19 cellular contexts compared by ENCODE assay signal in genomic region chr7:132504851-132505250, GRCh38.
DNase-seq lines count a peak whose midpoint lies in the region; ATAC-seq and TF ChIP-seq lines count a peak whose summit lies in the region.
"Had no signal": no experiment of that assay in that cellular context is flagged by ENCODE, and none has a peak within 500 bp of the region (broad histone marks: within the 10 kb centered on the region; RNA-seq: fewer than 3 reads in every experiment).

No MANE protein-coding gene starts in this region.

- H3F3A ChIP-seq in SK-N-SH (replicated peaks; ENCODE audit: insufficient read depth) = no peaks in the 10 kb centered on the region

- H3K27me3 ChIP-seq in SK-N-SH (ENCODE audit: insufficient read depth) (no peaks in the 10 kb centered on the region), spleen (replicated peaks in 1 of 7) (no peaks in the 10 kb centered on the region)
- H3K27me3 ChIP-seq in BLaER1 treated with 17β-estradiol and CSF1 and Interleukin-3, amounts not matched to agents 10 nM and 100 nM = no peaks in the 10 kb centered on the region

- DNase-seq in SK-N-SH (peak; percentile 53), nephron progenitor cell (no peak), spleen (peak; percentile 27), COLO668 (lab: John Stamatoyannopoulos, UW; ENCODE audit: unreplicated experiment) (no peak)
- no peak for DNase-seq in activated naive CD4-positive, alpha-beta T cell treated with anti-CD3 and anti-CD28 coated beads for 36 hours
- DNase-seq: AML-193; C1 segment of cervical spinal cord; Caco-2; CD4-positive, CD25-positive, alpha-beta regulatory T cell; CD8-positive, alpha-beta memory T cell; GOT3; H7; HFFc6 had no signal

- H3K4me1 Mint-ChIP-seq in nephron progenitor cell = peaks cover 31% of the 10 kb centered on the region
- H3K4me1 Mint-ChIP-seq in activated naive CD4-positive, alpha-beta T cell treated with anti-CD3 and anti-CD28 coated beads for 36 hours (ENCODE audit: low read depth) = peaks cover 7% of the 10 kb centered on the region
- H3K4me1 Mint-ChIP-seq: CD4-positive, CD25-positive, alpha-beta regulatory T cell had no signal

- H3K36me3 ChIP-seq in SK-N-SH (replicated peaks in 1 of 2; ENCODE audit: control insufficient read depth in 1 of 2, insufficient read depth in 2 of 2, low read length in 1 of 2) (peaks cover 0 to 2% of the 10 kb centered on the region in 2 experiments), spleen (peaks cover 0 to 11% (median 0%) of the 10 kb centered on the region in 6 donors)
- no peaks in the 10 kb centered on the region for H3K36me3 ChIP-seq in BLaER1 treated with 17β-estradiol and CSF1 and Interleukin-3, amounts not matched to agents 10 nM and 100 nM

- no peak overlapping the region for H3K4me2 ChIP-seq in SK-N-SH
- peak overlapping the region in 9 of 11 experiments; percentile 9 to 71 (median 61); a peak in 16 of 22 replicates for H3K4me2 ChIP-seq in BLaER1 treated with 17β-estradiol and CSF1 and Interleukin-3, amounts not matched to agents 10 nM and 100 nM
- H3K4me2 ChIP-seq: A549 had no signal

- no peaks in the 10 kb centered on the region for H3K36me3 Mint-ChIP-seq in nephron progenitor cell (ENCODE audit: low read depth)
- no peaks in the 10 kb centered on the region for H3K36me3 Mint-ChIP-seq in activated naive CD4-positive, alpha-beta T cell treated with anti-CD3 and anti-CD28 coated beads for 36 hours (ENCODE audit: low read depth)
- H3K36me3 Mint-ChIP-seq: CD4-positive, CD25-positive, alpha-beta regulatory T cell had no signal

- no peak overlapping the region for H2AFZ ChIP-seq in SK-N-SH (ENCODE audit: low read depth)

- H3K27ac Mint-ChIP-seq in nephron progenitor cell = peak overlapping the region; percentile 36
- no peak overlapping the region for H3K27ac Mint-ChIP-seq in activated naive CD4-positive, alpha-beta T cell treated with anti-CD3 and anti-CD28 coated beads for 36 hours
- H3K27ac Mint-ChIP-seq: CD4-positive, CD25-positive, alpha-beta regulatory T cell; HFFc6 had no signal

- H3K9me2 ChIP-seq in SK-N-SH = no peaks in the 10 kb centered on the region

- H3K27ac ChIP-seq in SK-N-SH (ENCODE audit: low read depth in 2 of 2, low read length in 1 of 2) (no peak overlapping the region; a peak in 1 of 4 replicates), spleen (no peak overlapping the region)
- no peak overlapping the region for H3K27ac ChIP-seq in BLaER1 treated with 17β-estradiol and CSF1 and Interleukin-3, amounts not matched to agents 10 nM and 100 nM
- H3K27ac ChIP-seq: 22Rv1, A549, HL-60 had no signal

- H3K27me3 Mint-ChIP-seq in nephron progenitor cell (ENCODE audit: low read depth, poor library complexity) = peaks cover 35% of the 10 kb centered on the region
- H3K27me3 Mint-ChIP-seq in activated naive CD4-positive, alpha-beta T cell treated with anti-CD3 and anti-CD28 coated beads for 36 hours (ENCODE audit: low read depth) = no peaks in the 10 kb centered on the region

- H3K4me3 ChIP-seq in SK-N-SH (ENCODE audit: low read depth in 2 of 2, low read length in 1 of 2) (no peak overlapping the region), spleen (no peak overlapping the region)
- no peak overlapping the region for H3K4me3 ChIP-seq in BLaER1 treated with 17β-estradiol and CSF1 and Interleukin-3, amounts not matched to agents 10 nM and 100 nM
- H3K4me3 ChIP-seq: A549 had no signal

- POLR2A ChIA-PET in SK-N-SH (lab: Yijun Ruan, JAX) = no interaction called here

- no peak overlapping the region for H3K4me3 Mint-ChIP-seq in nephron progenitor cell
- H3K4me3 Mint-ChIP-seq in activated naive CD4-positive, alpha-beta T cell treated with anti-CD3 and anti-CD28 coated beads for 36 hours = no peak overlapping the region
- H3K4me3 Mint-ChIP-seq: CD4-positive, CD25-positive, alpha-beta regulatory T cell; CD8-positive, alpha-beta memory T cell; HFFc6 had no signal

- 58% methylated on average over 11 of the region's 11 CpGs for WGBS in SK-N-SH (ENCODE audit: low lambda C conversion rate)
- WGBS in spleen, 5 donors = 81 to 90% (median 87%) methylated on average over 11 of the region's 11 CpGs

- no peak for TF ChIP-seq EP300 in SK-N-SH (IDR thresholded peaks at IDR 0.05; ENCODE audit: borderline replicate concordance in 1 of 2, low read depth in 1 of 2, low read length in 1 of 2)

- ATAC-seq in SK-N-SH treated with all-trans-retinoic acid at 6 μM for 48 hours = no peak; the same call in 2 of the 3 replicates
- ATAC-seq: A549, HCT116 had no signal

- no peak overlapping the region for H3K9ac ChIP-seq in SK-N-SH
- H3K9ac ChIP-seq in BLaER1 treated with 17β-estradiol and CSF1 and Interleukin-3, amounts not matched to agents 10 nM and 100 nM = no peak overlapping the region

- no peak for TF ChIP-seq RAD21 in SK-N-SH (IDR thresholded peaks at IDR 0.05; ENCODE audit: low read length)

- H3K4me1 ChIP-seq in SK-N-SH (ENCODE audit: control insufficient read depth in 1 of 2, insufficient read depth in 2 of 2, low read depth in 1 of 2, low read length in 1 of 2) (peaks cover 0 to 60% of the 10 kb centered on the region in 2 experiments; a peak in 1 of 4 replicates), spleen (peaks cover 0 to 15% (median 0%) of the 10 kb centered on the region in 6 donors)
- peaks cover 0 to 54% (median 44%) of the 10 kb centered on the region in 10 experiments; a peak in 16 of 20 replicates for H3K4me1 ChIP-seq in BLaER1 treated with 17β-estradiol and CSF1 and Interleukin-3, amounts not matched to agents 10 nM and 100 nM
- H3K4me1 ChIP-seq: A549, Caco-2 had no signal

- no peaks in the 10 kb centered on the region; the same call in 1 of the 2 replicates for H4K20me1 ChIP-seq in SK-N-SH (ENCODE audit: insufficient read depth)
- H4K20me1 ChIP-seq in BLaER1 treated with 17β-estradiol and CSF1 and Interleukin-3, amounts not matched to agents 10 nM and 100 nM = no peaks in the 10 kb centered on the region

- H3K79me2 ChIP-seq in SK-N-SH (ENCODE audit: insufficient read depth) = no peaks in the 10 kb centered on the region

- CTCF ChIA-PET in SK-N-SH (lab: Yijun Ruan, JAX) = interaction anchor here (1.1 to 4.1 kb wide), 7 partner anchors 8 to 816 kb away, joined by 3 to 28 read pairs (median 5); no protein-coding TSS in a partner anchor
- CTCF ChIA-PET in activated naive CD4-positive, alpha-beta T cell treated with anti-CD3 and anti-CD28 coated beads for 36 hours (lab: Charles Lee) = interaction anchor here (0.6 to 1.3 kb wide), 2 partner anchors 19 to 76 kb away, joined by 3 to 4 read pairs; no protein-coding TSS in a partner anchor

- H3K9me3 Mint-ChIP-seq in nephron progenitor cell = no peaks in the 10 kb centered on the region
- H3K9me3 Mint-ChIP-seq in activated naive CD4-positive, alpha-beta T cell treated with anti-CD3 and anti-CD28 coated beads for 36 hours = no peaks in the 10 kb centered on the region
- H3K9me3 Mint-ChIP-seq: CD8-positive, alpha-beta memory T cell; HFFc6 had no signal

- intact Hi-C loops in spleen (cut with DNase I; ENCODE audit: low total_unique reads) = no loop called here
- intact Hi-C loops in activated naive CD4-positive, alpha-beta T cell treated with anti-CD3 and anti-CD28 coated beads for 36 hours (cut with micrococcal nuclease) = no loop called here

- no peak for TF ChIP-seq POLR2A in spleen (IDR thresholded peaks at IDR 0.05)

- TF ChIP-seq CTCF in SK-N-SH (IDR thresholded peaks at IDR 0.05) = no peak
- no peak for TF ChIP-seq CTCF in nephron progenitor cell (IDR thresholded peaks at IDR 0.05)
- TF ChIP-seq CTCF in spleen (IDR thresholded peaks at IDR 0.05 in 8 of 11, conservative IDR thresholded peaks at IDR 0.05 in 3 of 11) = no peak

- H3K9me3 ChIP-seq in SK-N-SH (no peaks in the 10 kb centered on the region), spleen (no peaks in the 10 kb centered on the region)
- H3K9me3 ChIP-seq in BLaER1 treated with 17β-estradiol and CSF1 and Interleukin-3, amounts not matched to agents 10 nM and 100 nM (replicated peaks in 1 of 11) = no peaks in the 10 kb centered on the region
- H3K9me3 ChIP-seq: A549, Caco-2 had no signal

TF ChIP-seq in SK-N-SH, 30 proteins besides CTCF, POLR2A, EP300 and RAD21:
- TF ChIP-seq SIN3A (IDR thresholded peaks at IDR 0.05; ENCODE audit: borderline replicate concordance, low read depth, low read length) (no peak), GATA2 (CRISPR knock-in tag; IDR thresholded peaks at IDR 0.05) (peak; percentile 28), RCOR1 (IDR thresholded peaks at IDR 0.05; ENCODE audit: low read length) (peak; percentile 62; the same call in 1 of the 2 replicates), SMC3 (IDR thresholded peaks at IDR 0.05; ENCODE audit: low read depth, low read length) (no peak), POLR2AphosphoS5 (IDR thresholded peaks at IDR 0.05; ENCODE audit: low read depth, low read length) (no peak), TAF1 (IDR thresholded peaks at IDR 0.05; ENCODE audit: borderline replicate concordance, low read depth, low read length) (no peak)

TF ChIP-seq in SK-N-SH treated with all-trans-retinoic acid at 6 μM for 48 hours, 23 proteins besides CTCF, POLR2A, EP300 and RAD21 (continues in another document):
- TF ChIP-seq ISL1 (CRISPR knock-in tag; IDR thresholded peaks at IDR 0.05) (no peak), CREB5 (CRISPR knock-in tag; IDR thresholded peaks at IDR 0.05; ENCODE audit: low read depth) (no peak), ZNF565 (CRISPR knock-in tag; conservative IDR thresholded peaks at IDR 0.05; ENCODE audit: low read depth) (no peak), ZNF70 (CRISPR knock-in tag; IDR thresholded peaks at IDR 0.05) (no peak), TOX (CRISPR knock-in tag; IDR thresholded peaks at IDR 0.05; ENCODE audit: borderline replicate concordance) (no peak), ESRRG (CRISPR knock-in tag; IDR thresholded peaks at IDR 0.05) (no peak)

Comparison
In these comparisons a context has a peak if more than half of its experiments do, and no peak if none do; other contexts are left out.
1. DNase-seq: peak in SK-N-SH (single experiment) and spleen (single experiment); none in nephron progenitor cell (single experiment), COLO668 (single experiment) and activated naive CD4-positive, alpha-beta T cell treated with anti-CD3 and anti-CD28 coated beads for 36 hours (single experiment).